In genomic region chr5:78899922-78900362, GRCh38 we compare ENCODE assay signal across 7 cellular contexts.
DNase-seq lines count a peak whose midpoint lies in the region; TF ChIP-seq lines count a peak whose summit lies in the region.

No MANE protein-coding gene starts in this region.

- H3K4me3 ChIP-seq in SK-N-SH (ENCODE audit: low read depth in 2 of 2, low read length in 1 of 2): peak overlapping the region in 1 of 2 experiments; percentile 30; a peak in 1 of 4 replicates
- H3K4me3 ChIP-seq in foreskin fibroblast (ENCODE audit: low read depth in 1 of 2, low read length in 2 of 2): no peak overlapping the region

- H3K4me2 ChIP-seq in SK-N-SH: no peak overlapping the region

- peak; percentile 61 for TF ChIP-seq RAD21 in SK-N-SH (IDR thresholded peaks at IDR 0.05; ENCODE audit: low read length)

- DNase-seq in EH (ENCODE audit: low read depth) (peak; percentile 72), HT1080 (ENCODE audit: low read depth) (peak; percentile 48), SK-N-SH (no peak), foreskin fibroblast (peak; percentile 38 to 81), type B pancreatic cell (ENCODE audit: extremely low spot score, unreplicated experiment) (no peak), retina (no peak)
- DNase-seq in stimulated activated CD4-positive, alpha-beta T cell treated with anti-CD3 and anti-CD28 coated beads, Interleukin-2, amount 100 ng/mL, for 48 hours: no peak

- H3F3A ChIP-seq in SK-N-SH (replicated peaks; ENCODE audit: insufficient read depth): peaks cover 9% of the 10 kb centered on the region

- no peak overlapping the region for H3K27ac ChIP-seq in SK-N-SH (ENCODE audit: low read depth in 2 of 2, low read length in 1 of 2)

- H3K79me2 ChIP-seq in SK-N-SH (ENCODE audit: insufficient read depth): no peaks in the 10 kb centered on the region

- H3K36me3 ChIP-seq in SK-N-SH (replicated peaks in 1 of 2; ENCODE audit: control insufficient read depth in 1 of 2, insufficient read depth in 2 of 2, low read length in 1 of 2): no peaks in the 10 kb centered on the region

- H3K9me3 ChIP-seq in SK-N-SH: 0 out of 2 replicates have a peak, but pooled peaks cover 8% of the 10 kb centered on the region

- no peak for TF ChIP-seq EP300 in SK-N-SH (IDR thresholded peaks at IDR 0.05; ENCODE audit: borderline replicate concordance in 1 of 2, low read depth in 1 of 2, low read length in 1 of 2)

- CTCF ChIA-PET in SK-N-SH (lab: Yijun Ruan, JAX): interaction anchor here (0.8 to 1.8 kb wide), 8 partner anchors 8 to 432 kb away, joined by 3 to 12 read pairs (median 3); no protein-coding TSS in a partner anchor

- WGBS in SK-N-SH (ENCODE audit: low lambda C conversion rate): 22% methylated on average over 3 of the region's 3 CpGs

- H3K27me3 ChIP-seq in SK-N-SH (ENCODE audit: insufficient read depth): no peaks in the 10 kb centered on the region

- no peak overlapping the region for H2AFZ ChIP-seq in SK-N-SH (ENCODE audit: low read depth)

- H3K9ac ChIP-seq in SK-N-SH: no peak overlapping the region

- peaks cover 5% of the 10 kb centered on the region for H3K9me3 Mint-ChIP-seq in type B pancreatic cell

- H3K4me1 ChIP-seq in SK-N-SH (ENCODE audit: control insufficient read depth in 1 of 2, insufficient read depth in 2 of 2, low read depth in 1 of 2, low read length in 1 of 2): peaks cover 8 to 16% of the 10 kb centered on the region in 2 experiments; a peak in 3 of 4 replicates

- peaks cover 16% of the 10 kb centered on the region for H3K36me3 Mint-ChIP-seq in type B pancreatic cell

- H3K4me1 Mint-ChIP-seq in type B pancreatic cell (ENCODE audit: unreplicated experiment): peaks cover 14% of the 10 kb centered on the region

- POLR2A ChIA-PET in SK-N-SH (lab: Yijun Ruan, JAX): no interaction called here

- H3K9me2 ChIP-seq in SK-N-SH: no peaks in the 10 kb centered on the region

- H3K27me3 Mint-ChIP-seq in type B pancreatic cell: no peaks in the 10 kb centered on the region

- no peak overlapping the region for H3K27ac Mint-ChIP-seq in type B pancreatic cell

- no peaks in the 10 kb centered on the region for H4K20me1 ChIP-seq in SK-N-SH (ENCODE audit: insufficient read depth)

- TF ChIP-seq CTCF in SK-N-SH (IDR thresholded peaks at IDR 0.05) (peak; percentile 64), foreskin fibroblast (IDR thresholded peaks at IDR 0.05; ENCODE audit: low read depth, low read length) (peak; percentile 73), type B pancreatic cell (conservative IDR thresholded peaks at IDR 0.05) (peak; percentile 75)

- H3K4me3 Mint-ChIP-seq in type B pancreatic cell: no peak overlapping the region

TF ChIP-seq in SK-N-SH, 30 proteins besides CTCF, POLR2A, EP300 and RAD21:
- TF ChIP-seq NRF1 (IDR thresholded peaks at IDR 0.05; ENCODE audit: low read depth, low read length) (no peak), MXI1 (IDR thresholded peaks at IDR 0.05; ENCODE audit: low read depth, low read length) (no peak), USF2 (IDR thresholded peaks at IDR 0.05; ENCODE audit: borderline replicate concordance, low read depth, low read length) (no peak), SMC3 (IDR thresholded peaks at IDR 0.05; ENCODE audit: low read depth, low read length) (peak; percentile 58), MEF2A (IDR thresholded peaks at IDR 0.05; ENCODE audit: borderline replicate concordance, low read depth) (no peak)

Comparison
In these comparisons a context has a peak if more than half of its experiments do, and no peak if none do; other contexts are left out.
1. DNase-seq: peak in EH (single experiment), HT1080 (single experiment) and foreskin fibroblast (2 of 2); none in SK-N-SH (single experiment), type B pancreatic cell (single experiment), retina (single experiment) and stimulated activated CD4-positive, alpha-beta T cell treated with anti-CD3 and anti-CD28 coated beads, Interleukin-2, amount 100 ng/mL, for 48 hours (0 of 2).
2. Peak in every context shown above with its lines, with median percentiles within 50 percentile points of each other: CTCF ChIP-seq.